Comparison of ENCODE assay signal across 11 cellular contexts in genomic region chrX:22970861-22971260, GRCh38. TPM values are rescaled to one million over a fixed set of nuclear protein-coding genes. Genes with fewer than 3 reads are reported as not detected.
"Had no signal": no experiment of that assay in that cellular context is flagged by ENCODE, and none has a peak within 500 bp of the region (broad histone marks: within the 10 kb centered on the region; RNA-seq: fewer than 3 reads in every experiment).

No MANE protein-coding gene starts in this region.

- H3K27ac ChIP-seq: GM23248 had no signal

- H3K9ac ChIP-seq: GM23248 had no signal

- H3K4me3 ChIP-seq: GM23248, GM23338, HAP-1 had no signal

- H3K4me1 ChIP-seq: HAP-1 had no signal

- H3K36me3 ChIP-seq: HAP-1 had no signal

- H3K4me2 ChIP-seq: GM23338 had no signal

- DNase-seq: GM23248, GOT3, H7, H9, HCEC 1CT, HFFc6 had no signal

- H3K9me3 ChIP-seq: HAP-1 had no signal

- FAIRE-seq: H1, H54 had no signal

- H2AFZ ChIP-seq: GM23248, GM23338 had no signal

RNA-seq across cellular contexts. Expression of gene DDX53, which starts 28.9 kb away (rescaled TPM):
- total RNA-seq: GM23248, GM23338, H1, H4, H7, H9, HFFc6 had no signal
